ENCODE assay signal across 8 cellular contexts in genomic region chr3:184155644-184156521, GRCh38. TPM values are rescaled to one million over a fixed set of nuclear protein-coding genes. Genes with fewer than 3 reads are reported as not detected.
DNase-seq lines count a peak whose midpoint lies in the region; ATAC-seq and TF ChIP-seq lines count a peak whose summit lies in the region.

No MANE protein-coding gene starts in this region.

- BruUV-seq in Panc1 (replicated peaks; lab: Mats Ljungman, UMichigan) = no TSS peak

- peak overlapping the region; percentile 88 to 93 for H3K4me3 ChIP-seq in Panc1 (ENCODE audit: low read depth in 2 of 2, low read length in 2 of 2)
- H3K4me3 ChIP-seq in left ventricle myocardium inferior = peak overlapping the region; percentile 99
- peak overlapping the region; percentile 96 for H3K4me3 ChIP-seq in rectal smooth muscle tissue (ENCODE audit: low read length)

- TF ChIP-seq CTCF in Panc1 (IDR thresholded peaks at IDR 0.05) = no peak
- no peak for TF ChIP-seq CTCF in left ventricle myocardium inferior (IDR thresholded peaks at IDR 0.05; ENCODE audit: borderline replicate concordance)

- POLR2A ChIA-PET in Panc1 (lab: Charles Lee) = interaction anchor here (0.6 to 1.0 kb wide), 3 partner anchors 16 to 123 kb away, joined by 5 to 19 read pairs (median 6); no protein-coding TSS in a partner anchor

- H3K4me1 ChIP-seq in Panc1 (ENCODE audit: control insufficient read depth, insufficient read depth, low read length) = peaks cover 17% of the 10 kb centered on the region
- peaks cover 79% of the 10 kb centered on the region for H3K4me1 ChIP-seq in left ventricle myocardium inferior
- peaks cover 21% of the 10 kb centered on the region for H3K4me1 ChIP-seq in rectal smooth muscle tissue (ENCODE audit: control insufficient read depth, insufficient read depth, low read length)

- intact Hi-C loops in Panc1 (cut with micrococcal nuclease; ENCODE audit: unreplicated experiment) = no loop called here
- intact Hi-C loops in left ventricle myocardium inferior (cut with micrococcal nuclease) = no loop called here

- no peaks in the 10 kb centered on the region for H3K27me3 ChIP-seq in Panc1 (ENCODE audit: control insufficient read depth, insufficient read depth, low read length)
- no peaks in the 10 kb centered on the region for H3K27me3 ChIP-seq in left ventricle myocardium inferior (ENCODE audit: low read depth)
- H3K27me3 ChIP-seq in rectal smooth muscle tissue (ENCODE audit: control insufficient read depth, insufficient read depth, low read length) = no peaks in the 10 kb centered on the region

- peak overlapping the region; percentile 74 for H3K9ac ChIP-seq in rectal smooth muscle tissue (ENCODE audit: low read length)

- DNase-seq in NCI-H2227 (lab: John Stamatoyannopoulos, UW; ENCODE audit: unreplicated experiment) = peak; percentile 27
- no peak for DNase-seq in NCI-H2227 treated with DMSO at 0.1 percent for 48 hours (lab: John Stamatoyannopoulos, UW)
- DNase-seq in Panc1 (ENCODE audit: low read depth, low spot score) = no peak
- peak; percentile 57 for DNase-seq in activated naive CD4-positive, alpha-beta T cell treated with anti-CD3 and anti-CD28 coated beads, Interleukin-2, amount 50 U/mL, for 16 hours
- no peak for DNase-seq in left ventricle myocardium inferior

- peaks cover 5% of the 10 kb centered on the region; the same call in 1 of the 2 replicates for H3K36me3 ChIP-seq in Panc1 (ENCODE audit: control insufficient read depth, insufficient read depth, low read length)
- H3K36me3 ChIP-seq in left ventricle myocardium inferior = no peaks in the 10 kb centered on the region
- H3K36me3 ChIP-seq in rectal smooth muscle tissue (ENCODE audit: control insufficient read depth, insufficient read depth, low read length) = no peaks in the 10 kb centered on the region

- CTCF ChIA-PET in Panc1 (lab: Charles Lee) = interaction anchor here (0.5 kb wide), 1 partner anchor 52 kb away, joined by 5 read pairs; no protein-coding TSS in a partner anchor

- in situ Hi-C loops in Panc1 (cut with HindIII; ENCODE audit: low pct_unique_long_range_greater_than_20kb, low sequenced_read_pairs) = no loop called here

- H3K27ac ChIP-seq in Panc1 (ENCODE audit: low read length) (peak overlapping the region; percentile 88), left ventricle myocardium inferior (replicated peaks) (peak overlapping the region; percentile 95), rectal smooth muscle tissue (ENCODE audit: low read depth, low read length) (peak overlapping the region; percentile 93)

- ATAC-seq in HG02885 (IDR thresholded peaks at IDR 0.05; ENCODE audit: poor library complexity, unreplicated experiment) (peak; percentile 35), Panc1 (peak; percentile 41), GM21825 (IDR thresholded peaks at IDR 0.05; ENCODE audit: unreplicated experiment) (no peak)

- H3K9me3 ChIP-seq in Panc1 (ENCODE audit: control insufficient read depth, insufficient read depth, low read depth, low read length) (no peaks in the 10 kb centered on the region), left ventricle myocardium inferior (replicated peaks) (no peaks in the 10 kb centered on the region)

RNA-seq across cellular contexts. Expression of gene DVL3, which starts 0.7 kb away (rescaled TPM):
- total RNA-seq in Panc1 (2021; ENCODE audit: unreplicated experiment) (97.2 TPM), left ventricle myocardium inferior (63.5 TPM)
- polyA plus RNA-seq in Panc1 (2012; ENCODE audit: insufficient read length) = 94.3 TPM

RNA-seq across cellular contexts. Expression of gene AP2M1, which starts 18.8 kb away (rescaled TPM):
- 335 TPM for total RNA-seq in Panc1 (2021; ENCODE audit: unreplicated experiment)
- 391 TPM for polyA plus RNA-seq in Panc1 (2012; ENCODE audit: insufficient read length)
- total RNA-seq in left ventricle myocardium inferior = 336 TPM

RNA-seq across cellular contexts. Expression of gene EIF2B5, which starts 20.7 kb away (rescaled TPM):
- 60.2 TPM for total RNA-seq in Panc1 (2021; ENCODE audit: unreplicated experiment)
- 47.6 TPM for polyA plus RNA-seq in Panc1 (2012; ENCODE audit: insufficient read length)
- total RNA-seq in left ventricle myocardium inferior = 32.1 TPM

RNA-seq across cellular contexts. Expression of gene ABCF3, which starts 30.1 kb away (rescaled TPM):
- total RNA-seq in Panc1 (2021; ENCODE audit: unreplicated experiment) (101 TPM), left ventricle myocardium inferior (70.2 TPM)
- 94.9 TPM for polyA plus RNA-seq in Panc1 (2012; ENCODE audit: insufficient read length)

RNA-seq across cellular contexts. Expression of gene HTR3E, which starts 59.0 kb away (rescaled TPM):
- not detected for total RNA-seq in Panc1 (2021; ENCODE audit: unreplicated experiment)
- not detected for polyA plus RNA-seq in Panc1 (2012; ENCODE audit: insufficient read length)
- total RNA-seq in left ventricle myocardium inferior = not detected

Comparison
In these comparisons a context has a peak if more than half of its experiments do, and no peak if none do; other contexts are left out.
1. DNase-seq: peak in NCI-H2227 (single experiment) and activated naive CD4-positive, alpha-beta T cell treated with anti-CD3 and anti-CD28 coated beads, Interleukin-2, amount 50 U/mL, for 16 hours (single experiment); none in NCI-H2227 treated with DMSO at 0.1 percent for 48 hours (single experiment), Panc1 (single experiment) and left ventricle myocardium inferior (single experiment).
2. Peak in every context shown above with its lines, with median percentiles within 50 percentile points of each other: H3K27ac ChIP-seq and H3K4me3 ChIP-seq.